ENCODE assay signal across 12 cellular contexts in genomic region chr5:178786859-178787499, GRCh38. TPM values are rescaled to one million over a fixed set of nuclear protein-coding genes. Genes with fewer than 3 reads are reported as not detected.
A peak's percentile ranks its signal among the peaks of the same experiment; 100 is the strongest.
DNase-seq lines count a peak whose midpoint lies in the region; ATAC-seq and TF ChIP-seq lines count a peak whose summit lies in the region.
"Had no signal": no experiment of that assay in that cellular context is flagged by ENCODE, and none has a peak within 500 bp of the region (broad histone marks: within the 10 kb centered on the region; RNA-seq: fewer than 3 reads in every experiment).

No MANE protein-coding gene starts in this region.

- H3K79me2 ChIP-seq in osteoblast (ENCODE audit: insufficient read depth, low read length): no peaks in the 10 kb centered on the region

- H3K27me3 ChIP-seq in osteoblast (ENCODE audit: insufficient read depth, low read length): no peaks in the 10 kb centered on the region
- H3K27me3 ChIP-seq: ascending aorta had no signal

- intact Hi-C loops in sciatic nerve (cut with DNase I): no loop called here

- H3K9me3 Mint-ChIP-seq in natural killer cell treated with Interleukin-12 subunit alpha and Interleukin-12 subunit beta and Interleukin-15 and Interleukin-18, amount 100 ng/mL, for 72 hours: no peaks in the 10 kb centered on the region
- H3K9me3 Mint-ChIP-seq: stimulated activated naive CD8-positive, alpha-beta T cell treated with anti-CD3 and anti-CD28 coated beads, Interleukin-15, amount 100 ng/mL, for 72 hours had no signal

- no peaks in the 10 kb centered on the region for H3K4me1 Mint-ChIP-seq in natural killer cell treated with Interleukin-12 subunit alpha and Interleukin-12 subunit beta and Interleukin-15 and Interleukin-18, amount 100 ng/mL, for 72 hours (ENCODE audit: low read depth in 2 of 2)
- H3K4me1 Mint-ChIP-seq: H9; stimulated activated naive CD8-positive, alpha-beta T cell treated with anti-CD3 and anti-CD28 coated beads, Interleukin-15, amount 100 ng/mL, for 72 hours had no signal

- no peaks in the 10 kb centered on the region for H3K36me3 ChIP-seq in osteoblast (ENCODE audit: insufficient read depth, low read length)
- H3K36me3 ChIP-seq: ascending aorta had no signal

- H3K4me1 ChIP-seq in osteoblast (ENCODE audit: insufficient read depth, low read length): peaks cover 14% of the 10 kb centered on the region
- H3K4me1 ChIP-seq: ascending aorta had no signal

- H3K4me2 ChIP-seq in osteoblast (ENCODE audit: insufficient read depth, low read length): peak overlapping the region; percentile 1

- no peak overlapping the region for H2AFZ ChIP-seq in osteoblast (ENCODE audit: low read length)

- ATAC-seq in esophagus mucosa (peak; percentile 91), sciatic nerve (no peak)
- ATAC-seq in natural killer cell treated with Interleukin-12 subunit alpha and Interleukin-12 subunit beta and Interleukin-15 and Interleukin-18, amount 100 ng/mL, for 72 hours: no peak
- ATAC-seq: stimulated activated naive CD8-positive, alpha-beta T cell treated with anti-CD3 and anti-CD28 coated beads, Interleukin-15, amount 100 ng/mL, for 72 hours had no signal

- TF ChIP-seq POLR2A in NB4 (IDR thresholded peaks at IDR 0.05; ENCODE audit: extremely low read depth, insufficient read length): no peak

- no peaks in the 10 kb centered on the region for H3K9me3 ChIP-seq in osteoblast (ENCODE audit: low read depth, low read length)
- H3K9me3 ChIP-seq: ascending aorta had no signal

- no peaks in the 10 kb centered on the region for H4K20me1 ChIP-seq in osteoblast (ENCODE audit: insufficient read depth, low read length)

- H3K4me3 ChIP-seq in NB4 (ENCODE audit: low read depth, low read length) (no peak overlapping the region), osteoblast (ENCODE audit: insufficient read depth, low read length) (no peak overlapping the region)
- H3K4me3 ChIP-seq: ascending aorta had no signal

- no peak for TF ChIP-seq CTCF in NB4 (IDR thresholded peaks at IDR 0.05; ENCODE audit: low read depth, low read length)
- no peak for TF ChIP-seq CTCF in osteoblast (IDR thresholded peaks at IDR 0.05; ENCODE audit: extremely low read depth, low read depth, low read length)

- H3K27me3 Mint-ChIP-seq in natural killer cell treated with Interleukin-12 subunit alpha and Interleukin-12 subunit beta and Interleukin-15 and Interleukin-18, amount 100 ng/mL, for 72 hours: no peaks in the 10 kb centered on the region
- H3K27me3 Mint-ChIP-seq: stimulated activated naive CD8-positive, alpha-beta T cell treated with anti-CD3 and anti-CD28 coated beads, Interleukin-15, amount 100 ng/mL, for 72 hours had no signal

- H3K4me3 Mint-ChIP-seq in natural killer cell treated with Interleukin-12 subunit alpha and Interleukin-12 subunit beta and Interleukin-15 and Interleukin-18, amount 100 ng/mL, for 72 hours: no peak overlapping the region
- H3K4me3 Mint-ChIP-seq: H9; stimulated activated naive CD8-positive, alpha-beta T cell treated with anti-CD3 and anti-CD28 coated beads, Interleukin-15, amount 100 ng/mL, for 72 hours had no signal

- H3K27ac ChIP-seq in osteoblast (ENCODE audit: low read depth, low read length): peak overlapping the region; percentile 46
- H3K27ac ChIP-seq: ascending aorta had no signal

- H3K36me3 Mint-ChIP-seq in natural killer cell treated with Interleukin-12 subunit alpha and Interleukin-12 subunit beta and Interleukin-15 and Interleukin-18, amount 100 ng/mL, for 72 hours: no peaks in the 10 kb centered on the region

- DNase-seq in ELR (ENCODE audit: low read depth) (peak; percentile 84), NB4 (ENCODE audit: low read depth) (peak; percentile 21), osteoblast (ENCODE audit: insufficient read length, low spot score, missing footprints) (peak; percentile 95), sciatic nerve (ENCODE audit: low spot score) (no peak), COLO668 (lab: John Stamatoyannopoulos, UW; ENCODE audit: unreplicated experiment) (no peak)
- no peak for DNase-seq in activated CD4-positive, alpha-beta T cell treated with anti-CD3 and anti-CD28 coated beads for 48 hours
- no peak for DNase-seq in natural killer cell treated with Interleukin-12 subunit alpha and Interleukin-12 subunit beta and Interleukin-15 and Interleukin-18, amount 100 ng/mL, for 72 hours (ENCODE audit: low spot score)
- DNase-seq: H9; NCI-H2107; stimulated activated naive CD8-positive, alpha-beta T cell treated with anti-CD3 and anti-CD28 coated beads, Interleukin-15, amount 100 ng/mL, for 72 hours had no signal

- H3K27ac Mint-ChIP-seq in natural killer cell treated with Interleukin-12 subunit alpha and Interleukin-12 subunit beta and Interleukin-15 and Interleukin-18, amount 100 ng/mL, for 72 hours: no peak overlapping the region
- H3K27ac Mint-ChIP-seq: H9 had no signal

RNA-seq across cellular contexts. Expression of gene ZNF354A, which starts 56.5 kb away (rescaled TPM):
- total RNA-seq in esophagus mucosa: 5.6 TPM
- 13.0 and 15.3 TPM in 2 replicates for total RNA-seq in osteoblast
- total RNA-seq in sciatic nerve: 12.0 TPM
- 10 to 100 TPM in 1 of 2 donors, 1 to 10 TPM in 1; 7.5 to 13.0 TPM for total RNA-seq in natural killer cell treated with Interleukin-12 subunit alpha and Interleukin-12 subunit beta and Interleukin-15 and Interleukin-18, amount 100 ng/mL, for 72 hours

Comparison
In these comparisons a context has a peak if more than half of its experiments do, and no peak if none do; other contexts are left out.
1. DNase-seq: peak in ELR (single experiment), NB4 (single experiment) and osteoblast (single experiment); none in sciatic nerve (single experiment), COLO668 (single experiment), activated CD4-positive, alpha-beta T cell treated with anti-CD3 and anti-CD28 coated beads for 48 hours (single experiment) and natural killer cell treated with Interleukin-12 subunit alpha and Interleukin-12 subunit beta and Interleukin-15 and Interleukin-18, amount 100 ng/mL, for 72 hours (single experiment).